In the genomic region with DNA sequence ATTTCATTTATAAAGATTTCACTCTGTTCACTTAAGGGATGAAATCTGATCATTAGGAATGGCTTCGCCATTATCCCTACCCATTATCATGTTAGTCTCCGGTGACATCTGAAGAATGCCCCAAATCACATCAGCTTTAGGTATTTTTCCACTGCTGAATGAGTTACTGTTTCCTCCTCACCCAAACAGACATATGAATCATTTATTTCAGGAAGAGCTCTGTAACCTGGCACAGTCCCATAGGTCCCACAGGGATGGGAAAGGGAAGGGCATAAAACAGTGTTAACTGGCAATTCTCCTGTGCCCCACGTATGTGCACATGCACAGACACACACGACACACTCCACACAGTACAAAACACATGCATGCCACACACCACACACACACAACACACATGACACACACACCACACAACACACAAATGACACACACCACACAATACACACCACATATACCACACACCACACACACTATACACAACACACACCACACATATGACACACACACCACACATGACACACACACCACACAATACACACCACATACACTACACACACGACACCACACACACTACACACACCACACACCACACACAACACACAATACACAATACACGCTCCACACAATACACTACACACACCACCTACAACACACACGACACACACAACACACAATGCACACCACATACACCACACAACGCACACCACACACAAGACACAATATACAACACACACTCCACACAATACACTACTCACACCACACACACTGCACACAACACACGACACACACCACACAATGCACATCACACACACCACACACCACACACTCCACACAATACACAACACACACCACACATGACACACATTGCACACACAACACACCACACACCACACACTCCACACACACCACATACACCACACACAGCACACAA, we compare ENCODE assay signal across 2 cellular contexts.
TF ChIP-seq lines count a peak whose summit lies in the region.

No MANE protein-coding gene starts in this region.

TF ChIP-seq in K562, 482 proteins besides CTCF, POLR2A, EP300 and RAD21:
- TF ChIP-seq NCOA6 (IDR thresholded peaks at IDR 0.05) (no peak), ARHGAP35 (IDR thresholded peaks at IDR 0.05; ENCODE audit: partially characterized antibody) (peak; percentile 18), ZNF282 (CRISPR knock-in tag; IDR thresholded peaks at IDR 0.05) (0 out of 2 replicates have a peak, but pooled peaks have one; percentile 42)
- TF ChIP-seq, protein P1, sequence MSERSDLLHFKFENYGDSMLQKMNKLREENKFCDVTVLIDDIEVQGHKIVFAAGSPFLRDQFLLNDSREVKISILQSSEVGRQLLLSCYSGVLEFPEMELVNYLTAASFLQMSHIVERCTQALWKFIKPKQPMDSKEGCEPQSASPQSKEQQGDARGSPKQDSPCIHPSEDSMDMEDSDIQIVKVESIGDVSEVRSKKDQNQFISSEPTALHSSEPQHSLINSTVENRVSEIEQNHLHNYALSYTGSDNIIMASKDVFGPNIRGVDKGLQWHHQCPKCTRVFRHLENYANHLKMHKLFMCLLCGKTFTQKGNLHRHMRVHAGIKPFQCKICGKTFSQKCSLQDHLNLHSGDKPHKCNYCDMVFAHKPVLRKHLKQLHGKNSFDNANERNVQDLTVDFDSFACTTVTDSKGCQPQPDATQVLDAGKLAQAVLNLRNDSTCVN (CRISPR knock-in tag; IDR thresholded peaks at IDR 0.05), result 0 out of 2 replicates have a peak, but pooled peaks have one; percentile 61

TF ChIP-seq in HepG2, 621 proteins besides CTCF, POLR2A, EP300 and RAD21 (continues in another document):
- TF ChIP-seq ZSCAN21 (CRISPR knock-in tag; IDR thresholded peaks at IDR 0.05; ENCODE audit: borderline replicate concordance) (no peak), CREB1 (IDR thresholded peaks at IDR 0.05) (peak; percentile 56; the same call in 1 of the 2 replicates), CREB1 (CRISPR knock-in tag; IDR thresholded peaks at IDR 0.05) (no peak), SMAD1 (CRISPR knock-in tag; IDR thresholded peaks at IDR 0.05; ENCODE audit: borderline replicate concordance, low read depth) (no peak), KLF16 (CRISPR knock-in tag; IDR thresholded peaks at IDR 0.05) (no peak), YEATS4 (CRISPR knock-in tag; IDR thresholded peaks at IDR 0.05; ENCODE audit: borderline replicate concordance) (no peak), POGZ (CRISPR knock-in tag; IDR thresholded peaks at IDR 0.05) (no peak), NFIB (CRISPR knock-in tag; IDR thresholded peaks at IDR 0.05; ENCODE audit: borderline replicate concordance) (no peak), CCAR2 (optimal IDR thresholded peaks at IDR 0.05; ENCODE audit: low read depth, low read length) (no peak), MNT (IDR thresholded peaks at IDR 0.05) (peak; percentile 85), ZNF484 (CRISPR knock-in tag; IDR thresholded peaks at IDR 0.05; ENCODE audit: borderline replicate concordance, low read depth) (no peak), FOXA1 (IDR thresholded peaks at IDR 0.05) (0 out of 2 replicates have a peak, but pooled peaks have one; percentile 2), FOXA1 (CRISPR knock-in tag; IDR thresholded peaks at IDR 0.05) (no peak), ZNF24 (IDR thresholded peaks at IDR 0.05) (no peak), ZNF589 (CRISPR knock-in tag; conservative IDR thresholded peaks at IDR 0.05) (no peak), NBN (conservative IDR thresholded peaks at IDR 0.05) (peak; percentile 61; the same call in 1 of the 2 replicates), HNRNPLL (IDR thresholded peaks at IDR 0.05; ENCODE audit: low read depth, low read length, poor library complexity, severe bottlenecking) (no peak), TIGD3 (CRISPR knock-in tag; IDR thresholded peaks at IDR 0.05; ENCODE audit: borderline replicate concordance) (no peak), MZF1 (CRISPR knock-in tag; IDR thresholded peaks at IDR 0.05; ENCODE audit: borderline replicate concordance) (no peak), CEBPG (CRISPR knock-in tag; IDR thresholded peaks at IDR 0.05) (no peak), ASH2L (IDR thresholded peaks at IDR 0.05; ENCODE audit: insufficient read length, low read depth, low read length) (no peak), ZNF34 (CRISPR knock-in tag; IDR thresholded peaks at IDR 0.05; ENCODE audit: borderline replicate concordance) (no peak), DMAP1 (CRISPR knock-in tag; IDR thresholded peaks at IDR 0.05) (no peak), ZXDC (CRISPR knock-in tag; IDR thresholded peaks at IDR 0.05) (no peak), HOXA9 (CRISPR knock-in tag; IDR thresholded peaks at IDR 0.05; ENCODE audit: borderline replicate concordance) (no peak), JARID2 (CRISPR knock-in tag; IDR thresholded peaks at IDR 0.05; ENCODE audit: insufficient replicate concordance) (no peak), CCDC6 (CRISPR knock-in tag; IDR thresholded peaks at IDR 0.05) (no peak), GATAD1 (CRISPR knock-in tag; IDR thresholded peaks at IDR 0.05) (no peak), ZNF83 (CRISPR knock-in tag; IDR thresholded peaks at IDR 0.05; ENCODE audit: borderline replicate concordance) (no peak), MBD4 (IDR thresholded peaks at IDR 0.05; ENCODE audit: borderline replicate concordance, low read length) (no peak), ZNF382 (CRISPR knock-in tag; IDR thresholded peaks at IDR 0.05; ENCODE audit: borderline replicate concordance) (no peak), NONO (IDR thresholded peaks at IDR 0.05) (0 out of 2 replicates have a peak, but pooled peaks have one; percentile 47), NONO (CRISPR knock-in tag; conservative IDR thresholded peaks at IDR 0.05) (no peak)
- TF ChIP-seq, protein P2, sequence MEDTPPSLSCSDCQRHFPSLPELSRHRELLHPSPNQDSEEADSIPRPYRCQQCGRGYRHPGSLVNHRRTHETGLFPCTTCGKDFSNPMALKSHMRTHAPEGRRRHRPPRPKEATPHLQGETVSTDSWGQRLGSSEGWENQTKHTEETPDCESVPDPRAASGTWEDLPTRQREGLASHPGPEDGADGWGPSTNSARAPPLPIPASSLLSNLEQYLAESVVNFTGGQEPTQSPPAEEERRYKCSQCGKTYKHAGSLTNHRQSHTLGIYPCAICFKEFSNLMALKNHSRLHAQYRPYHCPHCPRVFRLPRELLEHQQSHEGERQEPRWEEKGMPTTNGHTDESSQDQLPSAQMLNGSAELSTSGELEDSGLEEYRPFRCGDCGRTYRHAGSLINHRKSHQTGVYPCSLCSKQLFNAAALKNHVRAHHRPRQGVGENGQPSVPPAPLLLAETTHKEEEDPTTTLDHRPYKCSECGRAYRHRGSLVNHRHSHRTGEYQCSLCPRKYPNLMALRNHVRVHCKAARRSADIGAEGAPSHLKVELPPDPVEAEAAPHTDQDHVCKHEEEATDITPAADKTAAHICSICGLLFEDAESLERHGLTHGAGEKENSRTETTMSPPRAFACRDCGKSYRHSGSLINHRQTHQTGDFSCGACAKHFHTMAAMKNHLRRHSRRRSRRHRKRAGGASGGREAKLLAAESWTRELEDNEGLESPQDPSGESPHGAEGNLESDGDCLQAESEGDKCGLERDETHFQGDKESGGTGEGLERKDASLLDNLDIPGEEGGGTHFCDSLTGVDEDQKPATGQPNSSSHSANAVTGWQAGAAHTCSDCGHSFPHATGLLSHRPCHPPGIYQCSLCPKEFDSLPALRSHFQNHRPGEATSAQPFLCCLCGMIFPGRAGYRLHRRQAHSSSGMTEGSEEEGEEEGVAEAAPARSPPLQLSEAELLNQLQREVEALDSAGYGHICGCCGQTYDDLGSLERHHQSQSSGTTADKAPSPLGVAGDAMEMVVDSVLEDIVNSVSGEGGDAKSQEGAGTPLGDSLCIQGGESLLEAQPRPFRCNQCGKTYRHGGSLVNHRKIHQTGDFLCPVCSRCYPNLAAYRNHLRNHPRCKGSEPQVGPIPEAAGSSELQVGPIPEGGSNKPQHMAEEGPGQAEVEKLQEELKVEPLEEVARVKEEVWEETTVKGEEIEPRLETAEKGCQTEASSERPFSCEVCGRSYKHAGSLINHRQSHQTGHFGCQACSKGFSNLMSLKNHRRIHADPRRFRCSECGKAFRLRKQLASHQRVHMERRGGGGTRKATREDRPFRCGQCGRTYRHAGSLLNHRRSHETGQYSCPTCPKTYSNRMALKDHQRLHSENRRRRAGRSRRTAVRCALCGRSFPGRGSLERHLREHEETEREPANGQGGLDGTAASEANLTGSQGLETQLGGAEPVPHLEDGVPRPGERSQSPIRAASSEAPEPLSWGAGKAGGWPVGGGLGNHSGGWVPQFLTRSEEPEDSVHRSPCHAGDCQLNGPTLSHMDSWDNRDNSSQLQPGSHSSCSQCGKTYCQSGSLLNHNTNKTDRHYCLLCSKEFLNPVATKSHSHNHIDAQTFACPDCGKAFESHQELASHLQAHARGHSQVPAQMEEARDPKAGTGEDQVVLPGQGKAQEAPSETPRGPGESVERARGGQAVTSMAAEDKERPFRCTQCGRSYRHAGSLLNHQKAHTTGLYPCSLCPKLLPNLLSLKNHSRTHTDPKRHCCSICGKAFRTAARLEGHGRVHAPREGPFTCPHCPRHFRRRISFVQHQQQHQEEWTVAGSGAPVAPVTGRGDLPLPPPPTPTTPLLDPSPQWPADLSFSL (CRISPR knock-in tag; IDR thresholded peaks at IDR 0.05), result peak; percentile 93
- TF ChIP-seq, protein P3, sequence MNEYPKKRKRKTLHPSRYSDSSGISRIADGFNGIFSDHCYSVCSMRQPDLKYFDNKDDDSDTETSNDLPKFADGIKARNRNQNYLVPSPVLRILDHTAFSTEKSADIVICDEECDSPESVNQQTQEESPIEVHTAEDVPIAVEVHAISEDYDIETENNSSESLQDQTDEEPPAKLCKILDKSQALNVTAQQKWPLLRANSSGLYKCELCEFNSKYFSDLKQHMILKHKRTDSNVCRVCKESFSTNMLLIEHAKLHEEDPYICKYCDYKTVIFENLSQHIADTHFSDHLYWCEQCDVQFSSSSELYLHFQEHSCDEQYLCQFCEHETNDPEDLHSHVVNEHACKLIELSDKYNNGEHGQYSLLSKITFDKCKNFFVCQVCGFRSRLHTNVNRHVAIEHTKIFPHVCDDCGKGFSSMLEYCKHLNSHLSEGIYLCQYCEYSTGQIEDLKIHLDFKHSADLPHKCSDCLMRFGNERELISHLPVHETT (CRISPR knock-in tag; conservative IDR thresholded peaks at IDR 0.05), result no peak
- TF ChIP-seq, protein P4, sequence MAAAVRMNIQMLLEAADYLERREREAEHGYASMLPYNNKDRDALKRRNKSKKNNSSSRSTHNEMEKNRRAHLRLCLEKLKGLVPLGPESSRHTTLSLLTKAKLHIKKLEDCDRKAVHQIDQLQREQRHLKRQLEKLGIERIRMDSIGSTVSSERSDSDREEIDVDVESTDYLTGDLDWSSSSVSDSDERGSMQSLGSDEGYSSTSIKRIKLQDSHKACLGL (CRISPR knock-in tag; IDR thresholded peaks at IDR 0.05), result no peak
- TF ChIP-seq, protein P5, sequence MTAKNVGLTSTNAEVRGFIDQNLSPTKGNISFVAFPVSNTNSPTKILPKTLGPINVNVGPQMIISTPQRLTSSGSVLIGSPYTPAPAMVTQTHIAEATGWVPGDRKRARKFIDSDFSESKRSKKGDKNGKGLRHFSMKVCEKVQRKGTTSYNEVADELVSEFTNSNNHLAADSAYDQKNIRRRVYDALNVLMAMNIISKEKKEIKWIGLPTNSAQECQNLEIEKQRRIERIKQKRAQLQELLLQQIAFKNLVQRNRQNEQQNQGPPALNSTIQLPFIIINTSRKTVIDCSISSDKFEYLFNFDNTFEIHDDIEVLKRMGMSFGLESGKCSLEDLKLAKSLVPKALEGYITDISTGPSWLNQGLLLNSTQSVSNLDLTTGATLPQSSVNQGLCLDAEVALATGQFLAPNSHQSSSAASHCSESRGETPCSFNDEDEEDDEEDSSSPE (CRISPR knock-in tag; IDR thresholded peaks at IDR 0.05), result no peak
- TF ChIP-seq, protein P6, sequence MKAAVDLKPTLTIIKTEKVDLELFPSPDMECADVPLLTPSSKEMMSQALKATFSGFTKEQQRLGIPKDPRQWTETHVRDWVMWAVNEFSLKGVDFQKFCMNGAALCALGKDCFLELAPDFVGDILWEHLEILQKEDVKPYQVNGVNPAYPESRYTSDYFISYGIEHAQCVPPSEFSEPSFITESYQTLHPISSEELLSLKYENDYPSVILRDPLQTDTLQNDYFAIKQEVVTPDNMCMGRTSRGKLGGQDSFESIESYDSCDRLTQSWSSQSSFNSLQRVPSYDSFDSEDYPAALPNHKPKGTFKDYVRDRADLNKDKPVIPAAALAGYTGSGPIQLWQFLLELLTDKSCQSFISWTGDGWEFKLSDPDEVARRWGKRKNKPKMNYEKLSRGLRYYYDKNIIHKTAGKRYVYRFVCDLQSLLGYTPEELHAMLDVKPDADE (CRISPR knock-in tag; IDR thresholded peaks at IDR 0.05), result no peak
